Comparison of ENCODE assay signal across 15 cellular contexts in the genomic region with DNA sequence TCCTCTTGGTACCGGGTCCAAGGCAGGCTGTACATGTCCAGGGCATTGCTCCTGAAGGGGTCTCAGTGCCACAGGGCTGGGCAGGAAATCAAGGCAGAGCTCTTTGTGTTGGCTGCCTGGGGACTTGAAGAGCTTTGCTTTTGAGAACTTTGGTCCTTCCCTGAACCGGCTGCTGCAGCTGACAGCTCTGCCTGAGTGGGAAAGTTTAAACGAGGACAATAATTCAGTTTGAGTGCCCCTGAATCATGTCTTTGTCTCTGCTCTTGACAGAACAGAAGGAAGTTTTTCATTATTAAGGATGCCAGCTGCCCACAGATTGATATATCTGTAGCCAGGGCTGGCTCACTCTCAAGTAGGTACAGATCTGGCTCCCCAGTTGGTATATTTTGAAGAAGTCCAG.
"Had no signal": no experiment of that assay in that cellular context is flagged by ENCODE, and none has a peak within 500 bp of the region (broad histone marks: within the 10 kb centered on the region; RNA-seq: fewer than 3 reads in every experiment).

No MANE protein-coding gene starts in this region.

- H3K9me3 ChIP-seq: ascending aorta, psoas muscle, right lobe of liver, transverse colon, vagina had no signal

- H3K36me3 ChIP-seq: ascending aorta, right lobe of liver, transverse colon, vagina, WERI-Rb-1 had no signal

- H3K27ac ChIP-seq: ascending aorta, foreskin keratinocyte, psoas muscle, right lobe of liver, transverse colon, vagina, WERI-Rb-1 had no signal

- H3K4me3 ChIP-seq: ascending aorta, psoas muscle, right lobe of liver, smooth muscle cell, transverse colon, vagina had no signal

- DNase-seq: activated CD4-positive, alpha-beta T cell treated with anti-CD3 and anti-CD28 coated beads, Interleukin-2, amount 50 U/mL, for 48 hours; activated naive CD4-positive, alpha-beta T cell treated with anti-CD3 and anti-CD28 coated beads, Interleukin-2, amount 10 ng/mL, durations not matched to agents 7 days and 5 days; effector memory CD4-positive, alpha-beta T cell; foreskin keratinocyte; left ventricle myocardium superior; mesenchymal stem cell; occipital lobe; psoas muscle; right lobe of liver; stimulated activated naive CD8-positive, alpha-beta T cell treated with anti-CD3 and anti-CD28 coated beads, Interleukin-15, Interleukin-2, amounts not matched to agents 100 U/mL and 50 U/mL, for 24 hours; transverse colon; WERI-Rb-1 had no signal

- H3K27me3 ChIP-seq: ascending aorta, foreskin keratinocyte, right lobe of liver, transverse colon, vagina had no signal

- H3K4me1 ChIP-seq: foreskin keratinocyte, psoas muscle, right lobe of liver, transverse colon, vagina had no signal
